16 cellular contexts compared by ENCODE assay signal in genomic region chr19:43107401-43107800, GRCh38. TPM values are rescaled to one million over a fixed set of nuclear protein-coding genes. Genes with fewer than 3 reads are reported as not detected.
"Had no signal": no experiment of that assay in that cellular context is flagged by ENCODE, and none has a peak within 500 bp of the region (broad histone marks: within the 10 kb centered on the region; RNA-seq: fewer than 3 reads in every experiment).

No MANE protein-coding gene starts in this region.

RNA-seq across cellular contexts. Expression of gene PSG2, which starts 24.9 kb away (rescaled TPM):
- total RNA-seq: activated CD4-positive, alpha-beta memory T cell treated with anti-CD3 and anti-CD28 coated beads, Interleukin-2, amount 10 ng/mL, durations not matched to agents 7 days and 5 days; activated CD4-positive, alpha-beta T cell treated with anti-CD3 and anti-CD28 coated beads for 36 hours; activated CD4-positive, alpha-beta T cell treated with anti-CD3 and anti-CD28 coated beads, Interleukin-2, amount 10 ng/mL, durations not matched to agents 7 days and 5 days; activated CD8-positive, alpha-beta memory T cell treated with anti-CD3 and anti-CD28 coated beads, Interleukin-2, amount 10 ng/mL, durations not matched to agents 7 days and 5 days; activated CD8-positive, alpha-beta T cell treated with anti-CD3 and anti-CD28 coated beads, Interleukin-2, amount 10 ng/mL, durations not matched to agents 7 days and 5 days; activated naive CD8-positive, alpha-beta T cell treated with anti-CD3 and anti-CD28 coated beads, Interleukin-2, amount 10 ng/mL, durations not matched to agents 7 days and 5 days; activated T-helper 2 cell treated with anti-CD3 and anti-CD28 coated beads, Interferon-gamma antibody, Interleukin-2, Interleukin-4, amounts not matched to agents 10 μg/mL and 5 μg/mL and 100 μg/mL, durations not matched to agents 14 hours and 24 hours and 36 hours; adrenal gland; ascending aorta; bronchial epithelial cell; cardiac muscle cell; chondrocyte; T-cell; T-helper 1 cell treated with Interleukin-12 subunit alpha and Interleukin-12 subunit beta and Interleukin-4 antibody, amounts not matched to agents 30 ng/mL and 1 ng/mL, for 36 hours; T-helper 2 cell treated with Interferon-gamma antibody and Interleukin-4, amounts not matched to agents 100 ng/mL and 5 ng/mL, for 36 hours; WTC11 had no signal
- polyA plus RNA-seq: adrenal gland, cardiac muscle cell had no signal
